Comparison of ENCODE assay signal across 4 cellular contexts in genomic region chr4:60019946-60020345, GRCh38.
"Had no signal": no experiment of that assay in that cellular context is flagged by ENCODE, and none has a peak within 500 bp of the region (broad histone marks: within the 10 kb centered on the region; RNA-seq: fewer than 3 reads in every experiment).

No MANE protein-coding gene starts in this region.

- DNase-seq: H9, HCEC 1CT, IMR-90 had no signal

- ATAC-seq: GM23338 had no signal

- H3K4me3 ChIP-seq: GM23338 had no signal
